1 cellular context compared by ENCODE assay signal in the genomic region with DNA sequence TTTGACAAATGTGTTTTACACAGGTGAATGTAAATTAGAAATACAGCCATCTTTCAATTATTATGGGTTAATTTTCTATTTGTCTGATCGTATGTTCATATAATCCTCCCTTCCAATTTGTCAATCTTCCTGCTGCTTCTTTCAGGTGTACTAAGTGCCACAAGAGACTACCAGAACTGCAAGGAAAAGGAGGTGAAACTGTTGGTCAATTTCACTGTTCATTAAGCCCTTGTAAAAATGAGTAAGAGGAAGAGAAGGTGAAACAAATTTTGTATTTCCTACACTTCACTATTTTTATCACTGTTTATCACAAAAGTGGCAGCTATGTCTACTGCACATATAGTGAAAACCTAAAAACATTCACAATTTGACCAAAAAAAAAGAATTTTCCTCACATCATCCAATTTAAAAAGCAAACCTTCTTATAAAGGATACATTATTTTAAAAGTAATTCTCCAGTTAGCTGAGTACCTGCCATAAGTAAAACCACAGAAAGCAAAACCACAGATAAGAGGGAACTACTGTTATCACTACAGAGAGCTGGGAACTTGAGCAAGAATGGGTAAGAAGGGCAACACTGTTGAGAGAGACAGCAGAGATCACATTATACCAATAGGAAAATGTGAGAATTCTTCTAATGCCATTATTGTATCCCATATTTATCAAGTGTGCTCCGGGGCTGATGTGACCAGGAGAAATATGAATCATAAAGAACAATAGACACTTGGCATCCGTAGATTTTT.
TF ChIP-seq lines count a peak whose summit lies in the region.

No MANE protein-coding gene starts in this region.

TF ChIP-seq in GM12878, 131 proteins besides CTCF, POLR2A, EP300 and RAD21 (continued from another document):
- TF ChIP-seq, protein P1, sequence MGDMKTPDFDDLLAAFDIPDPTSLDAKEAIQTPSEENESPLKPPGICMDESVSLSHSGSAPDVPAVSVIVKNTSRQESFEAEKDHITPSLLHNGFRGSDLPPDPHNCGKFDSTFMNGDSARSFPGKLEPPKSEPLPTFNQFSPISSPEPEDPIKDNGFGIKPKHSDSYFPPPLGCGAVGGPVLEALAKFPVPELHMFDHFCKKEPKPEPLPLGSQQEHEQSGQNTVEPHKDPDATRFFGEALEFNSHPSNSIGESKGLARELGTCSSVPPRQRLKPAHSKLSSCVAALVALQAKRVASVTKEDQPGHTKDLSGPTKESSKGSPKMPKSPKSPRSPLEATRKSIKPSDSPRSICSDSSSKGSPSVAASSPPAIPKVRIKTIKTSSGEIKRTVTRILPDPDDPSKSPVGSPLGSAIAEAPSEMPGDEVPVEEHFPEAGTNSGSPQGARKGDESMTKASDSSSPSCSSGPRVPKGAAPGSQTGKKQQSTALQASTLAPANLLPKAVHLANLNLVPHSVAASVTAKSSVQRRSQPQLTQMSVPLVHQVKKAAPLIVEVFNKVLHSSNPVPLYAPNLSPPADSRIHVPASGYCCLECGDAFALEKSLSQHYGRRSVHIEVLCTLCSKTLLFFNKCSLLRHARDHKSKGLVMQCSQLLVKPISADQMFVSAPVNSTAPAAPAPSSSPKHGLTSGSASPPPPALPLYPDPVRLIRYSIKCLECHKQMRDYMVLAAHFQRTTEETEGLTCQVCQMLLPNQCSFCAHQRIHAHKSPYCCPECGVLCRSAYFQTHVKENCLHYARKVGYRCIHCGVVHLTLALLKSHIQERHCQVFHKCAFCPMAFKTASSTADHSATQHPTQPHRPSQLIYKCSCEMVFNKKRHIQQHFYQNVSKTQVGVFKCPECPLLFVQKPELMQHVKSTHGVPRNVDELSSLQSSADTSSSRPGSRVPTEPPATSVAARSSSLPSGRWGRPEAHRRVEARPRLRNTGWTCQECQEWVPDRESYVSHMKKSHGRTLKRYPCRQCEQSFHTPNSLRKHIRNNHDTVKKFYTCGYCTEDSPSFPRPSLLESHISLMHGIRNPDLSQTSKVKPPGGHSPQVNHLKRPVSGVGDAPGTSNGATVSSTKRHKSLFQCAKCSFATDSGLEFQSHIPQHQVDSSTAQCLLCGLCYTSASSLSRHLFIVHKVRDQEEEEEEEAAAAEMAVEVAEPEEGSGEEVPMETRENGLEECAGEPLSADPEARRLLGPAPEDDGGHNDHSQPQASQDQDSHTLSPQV (IDR thresholded peaks at IDR 0.05): no peak
- TF ChIP-seq TBL1XR1 (IDR thresholded peaks at IDR 0.05; ENCODE audit: low read depth, low read length) (peak; percentile 73), RCOR1 (conservative IDR thresholded peaks at IDR 0.05; ENCODE audit: low read depth, low read length) (0 out of 2 replicates have a peak, but pooled peaks have one; percentile 53), RELB (IDR thresholded peaks at IDR 0.05; ENCODE audit: low read depth) (peak; percentile 56), RAD51 (IDR thresholded peaks at IDR 0.05) (no peak), POU2F2 (IDR thresholded peaks at IDR 0.05; ENCODE audit: borderline replicate concordance, low read depth, low read length) (no peak), NR2F1 (conservative IDR thresholded peaks at IDR 0.05) (no peak), ATF3 (IDR thresholded peaks at IDR 0.05; ENCODE audit: borderline replicate concordance, extremely low read depth, low read depth, low read length) (no peak), JUNB (IDR thresholded peaks at IDR 0.05) (peak; percentile 87), SP1 (IDR thresholded peaks at IDR 0.05; ENCODE audit: low read depth, low read length) (no peak), EED (IDR thresholded peaks at IDR 0.05; ENCODE audit: low read depth) (no peak), TCF7 (IDR thresholded peaks at IDR 0.05; ENCODE audit: borderline replicate concordance) (no peak), PML (IDR thresholded peaks at IDR 0.05; ENCODE audit: low read length) (no peak), SRF (IDR thresholded peaks at IDR 0.05; ENCODE audit: low read depth in 2 of 2, low read length in 2 of 2) (0 out of 4 replicates have a peak, but pooled peaks of 1 of the 2 experiments have one; percentile 28), PKNOX1 (IDR thresholded peaks at IDR 0.05) (0 out of 2 replicates have a peak, but pooled peaks have one; percentile 5), IKZF2 (IDR thresholded peaks at IDR 0.05) (peak; percentile 79 to 88), BCL11A (IDR thresholded peaks at IDR 0.05; ENCODE audit: low read depth, low read length) (peak; percentile 73; the same call in 1 of the 2 replicates), NBN (IDR thresholded peaks at IDR 0.05) (peak; percentile 48; the same call in 1 of the 2 replicates), BMI1 (IDR thresholded peaks at IDR 0.05; ENCODE audit: borderline replicate concordance) (peak; percentile 56; the same call in 1 of the 2 replicates), MTA2 (IDR thresholded peaks at IDR 0.05; ENCODE audit: low read depth) (peak; percentile 86), TCF12 (IDR thresholded peaks at IDR 0.05; ENCODE audit: low read depth, low read length) (no peak), EZH2 (IDR thresholded peaks at IDR 0.05; ENCODE audit: borderline replicate concordance, control insufficient read depth, low read depth, low read length) (0 out of 2 replicates have a peak, but pooled peaks have one; percentile 60), ZBED1 (IDR thresholded peaks at IDR 0.05; ENCODE audit: borderline replicate concordance) (0 out of 2 replicates have a peak, but pooled peaks have one; percentile 27), FOS (IDR thresholded peaks at IDR 0.05; ENCODE audit: borderline replicate concordance, extremely low read depth, insufficient read length) (no peak), NR2C2 (IDR thresholded peaks at IDR 0.05; ENCODE audit: borderline replicate concordance, control insufficient read depth, insufficient read length, low read depth) (no peak), BHLHE40 (IDR thresholded peaks at IDR 0.05; ENCODE audit: borderline replicate concordance in 1 of 2, low read depth in 2 of 2, low read length in 1 of 2) (0 out of 4 replicates have a peak, but pooled peaks of 1 of the 2 experiments have one; percentile 9), IKZF1 (conservative IDR thresholded peaks at IDR 0.05) (peak; percentile 78), MEF2B (IDR thresholded peaks at IDR 0.05; ENCODE audit: partially characterized antibody, poor library complexity, severe bottlenecking) (peak; percentile 55), SPI1 (IDR thresholded peaks at IDR 0.05; ENCODE audit: borderline replicate concordance, insufficient read depth, low read depth, low read length) (0 out of 2 replicates have a peak, but pooled peaks have one; percentile 5), CREM (IDR thresholded peaks at IDR 0.05; ENCODE audit: low read depth) (no peak)
- TF ChIP-seq, protein P2, sequence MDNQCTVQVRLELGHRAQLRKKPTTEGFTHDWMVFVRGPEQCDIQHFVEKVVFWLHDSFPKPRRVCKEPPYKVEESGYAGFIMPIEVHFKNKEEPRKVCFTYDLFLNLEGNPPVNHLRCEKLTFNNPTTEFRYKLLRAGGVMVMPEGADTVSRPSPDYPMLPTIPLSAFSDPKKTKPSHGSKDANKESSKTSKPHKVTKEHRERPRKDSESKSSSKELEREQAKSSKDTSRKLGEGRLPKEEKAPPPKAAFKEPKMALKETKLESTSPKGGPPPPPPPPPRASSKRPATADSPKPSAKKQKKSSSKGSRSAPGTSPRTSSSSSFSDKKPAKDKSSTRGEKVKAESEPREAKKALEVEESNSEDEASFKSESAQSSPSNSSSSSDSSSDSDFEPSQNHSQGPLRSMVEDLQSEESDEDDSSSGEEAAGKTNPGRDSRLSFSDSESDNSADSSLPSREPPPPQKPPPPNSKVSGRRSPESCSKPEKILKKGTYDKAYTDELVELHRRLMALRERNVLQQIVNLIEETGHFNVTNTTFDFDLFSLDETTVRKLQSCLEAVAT (IDR thresholded peaks at IDR 0.05): peak; percentile 78
- TF ChIP-seq, protein P3, sequence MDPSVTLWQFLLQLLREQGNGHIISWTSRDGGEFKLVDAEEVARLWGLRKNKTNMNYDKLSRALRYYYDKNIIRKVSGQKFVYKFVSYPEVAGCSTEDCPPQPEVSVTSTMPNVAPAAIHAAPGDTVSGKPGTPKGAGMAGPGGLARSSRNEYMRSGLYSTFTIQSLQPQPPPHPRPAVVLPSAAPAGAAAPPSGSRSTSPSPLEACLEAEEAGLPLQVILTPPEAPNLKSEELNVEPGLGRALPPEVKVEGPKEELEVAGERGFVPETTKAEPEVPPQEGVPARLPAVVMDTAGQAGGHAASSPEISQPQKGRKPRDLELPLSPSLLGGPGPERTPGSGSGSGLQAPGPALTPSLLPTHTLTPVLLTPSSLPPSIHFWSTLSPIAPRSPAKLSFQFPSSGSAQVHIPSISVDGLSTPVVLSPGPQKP (IDR thresholded peaks at IDR 0.05; ENCODE audit: low read depth, low read length): no peak
